13 cellular contexts compared by ENCODE assay signal in genomic region chr15:43920815-43921214, GRCh38.
DNase-seq lines count a peak whose midpoint lies in the region; ATAC-seq and TF ChIP-seq lines count a peak whose summit lies in the region.
"Had no signal": no experiment of that assay in that cellular context is flagged by ENCODE, and none has a peak within 500 bp of the region (broad histone marks: within the 10 kb centered on the region; RNA-seq: fewer than 3 reads in every experiment).

No MANE protein-coding gene starts in this region.

- no peaks in the 10 kb centered on the region for H3K36me3 Mint-ChIP-seq in CD8-positive, alpha-beta memory T cell

- H3K9me3 Mint-ChIP-seq in CD8-positive, alpha-beta memory T cell: no peaks in the 10 kb centered on the region

- no peak overlapping the region for H3K4me3 ChIP-seq in right cardiac atrium (ENCODE audit: low read length)
- no peak overlapping the region for H3K4me3 ChIP-seq in CD8-positive, alpha-beta memory T cell (ENCODE audit: low read length)
- no peak overlapping the region for H3K4me3 ChIP-seq in gastrocnemius medialis
- H3K4me3 ChIP-seq: prostate gland had no signal

- POLR2A ChIA-PET in CD8-positive, alpha-beta memory T cell (lab: Charles Lee): no interaction called here

- no peak for TF ChIP-seq CTCF in gastrocnemius medialis (IDR thresholded peaks at IDR 0.05 in 4 of 5, conservative IDR thresholded peaks at IDR 0.05 in 1 of 5)

- in situ Hi-C loops in gastrocnemius medialis (cut with MboI; ENCODE audit: low sequenced_read_pairs in 4 of 4): no loop called here

- H3K27me3 ChIP-seq in right cardiac atrium (ENCODE audit: control insufficient read depth, insufficient read depth): no peaks in the 10 kb centered on the region
- H3K27me3 ChIP-seq in CD8-positive, alpha-beta memory T cell (ENCODE audit: insufficient read depth, low read length, poor library complexity, severe bottlenecking): no peaks in the 10 kb centered on the region
- H3K27me3 ChIP-seq in gastrocnemius medialis: no peaks in the 10 kb centered on the region

- CTCF ChIA-PET in CD8-positive, alpha-beta memory T cell (lab: Charles Lee): interaction anchor here (0.7 kb wide), 1 partner anchor 12 kb away, joined by 3 read pairs; no protein-coding TSS in a partner anchor

- H3K36me3 ChIP-seq in CD8-positive, alpha-beta memory T cell (ENCODE audit: insufficient read depth, low read length): no peaks in the 10 kb centered on the region
- H3K36me3 ChIP-seq in gastrocnemius medialis: no peaks in the 10 kb centered on the region
- H3K36me3 ChIP-seq: prostate gland had no signal

- H3K27ac ChIP-seq in right cardiac atrium (ENCODE audit: low read length) (peak overlapping the region; percentile 42), gastrocnemius medialis (no peak overlapping the region)
- no peak overlapping the region for H3K27ac ChIP-seq in CD8-positive, alpha-beta memory T cell (ENCODE audit: low read depth, low read length)
- H3K27ac ChIP-seq: prostate gland had no signal

- no peaks in the 10 kb centered on the region for H3K4me1 Mint-ChIP-seq in CD8-positive, alpha-beta memory T cell

- ATAC-seq in SK-N-SH treated with all-trans-retinoic acid at 6 μM for 48 hours (peak; percentile 81), right cardiac atrium (no peak), gastrocnemius medialis (no peak)
- ATAC-seq: stimulated activated naive CD8-positive, alpha-beta T cell treated with anti-CD3 and anti-CD28 coated beads, Interleukin-15, Interleukin-2, amounts not matched to agents 100 U/mL and 50 U/mL, for 24 hours had no signal

- intact Hi-C loops in right cardiac atrium (cut with DNase I) (no loop called here), gastrocnemius medialis (cut with DNase I; ENCODE audit: low total_unique reads) (no loop called here)

- no peak for TF ChIP-seq POLR2A in gastrocnemius medialis (IDR thresholded peaks at IDR 0.05)

- no peaks in the 10 kb centered on the region for H3K9me3 ChIP-seq in right cardiac atrium (ENCODE audit: control insufficient read depth, low read length)
- H3K9me3 ChIP-seq in CD8-positive, alpha-beta memory T cell (ENCODE audit: low read length): no peaks in the 10 kb centered on the region
- no peaks in the 10 kb centered on the region for H3K9me3 ChIP-seq in gastrocnemius medialis
- H3K9me3 ChIP-seq: prostate gland had no signal

- peaks cover 3 to 10% of the 10 kb centered on the region in 2 donors for H3K27me3 Mint-ChIP-seq in CD8-positive, alpha-beta memory T cell

- H3K27ac Mint-ChIP-seq in CD8-positive, alpha-beta memory T cell: peak overlapping the region in 1 of 8 donors; percentile 61

- DNase-seq in DMS79 treated with DMSO at 0.1 percent for 48 hours (lab: John Stamatoyannopoulos, UW) (peak; percentile 67), NCI-H1105 (lab: John Stamatoyannopoulos, UW) (peak; percentile 20), right cardiac atrium (no peak), AG20443 (ENCODE audit: low spot score) (no peak), gastrocnemius medialis (no peak), hypothalamus (lab: John Stamatoyannopoulos, UW) (no peak)
- DNase-seq in CD8-positive, alpha-beta memory T cell: no peak
- DNase-seq: anterior cingulate cortex; NCI-H146; stimulated activated CD4-positive, alpha-beta T cell treated with anti-CD3 and anti-CD28 coated beads, Interleukin-4, amount 100 ng/mL, for 4 hours; stimulated activated naive CD8-positive, alpha-beta T cell treated with anti-CD3 and anti-CD28 coated beads, Interleukin-15, Interleukin-2, amounts not matched to agents 100 U/mL and 50 U/mL, for 24 hours had no signal

- peaks cover 9% of the 10 kb centered on the region for H3K4me1 ChIP-seq in right cardiac atrium (ENCODE audit: control insufficient read depth, insufficient read depth, low read length)
- no peaks in the 10 kb centered on the region for H3K4me1 ChIP-seq in CD8-positive, alpha-beta memory T cell (ENCODE audit: insufficient read depth, low read length)
- no peaks in the 10 kb centered on the region for H3K4me1 ChIP-seq in gastrocnemius medialis
- H3K4me1 ChIP-seq: prostate gland had no signal

- no peak overlapping the region for H3K4me3 Mint-ChIP-seq in CD8-positive, alpha-beta memory T cell

- WGBS in right cardiac atrium: 48% methylated on average over 6 of the region's 6 CpGs

TF ChIP-seq in SK-N-SH treated with all-trans-retinoic acid at 6 μM for 48 hours, 23 proteins besides CTCF, POLR2A, EP300 and RAD21:
- no peak for TF ChIP-seq GLIS3 (CRISPR knock-in tag; IDR thresholded peaks at IDR 0.05)
- peak; percentile 53; the same call in 1 of the 2 replicates for TF ChIP-seq ZNF70 (CRISPR knock-in tag; IDR thresholded peaks at IDR 0.05)

Comparison
In these comparisons a context has a peak if more than half of its experiments do, and no peak if none do; other contexts are left out.
1. DNase-seq: peak in DMS79 treated with DMSO at 0.1 percent for 48 hours (single experiment) and NCI-H1105 (single experiment); none in right cardiac atrium (0 of 3), CD8-positive, alpha-beta memory T cell (0 of 5), AG20443 (single experiment), gastrocnemius medialis (0 of 2) and hypothalamus (0 of 51).